ENCODE assay signal across 8 cellular contexts in the genomic region with DNA sequence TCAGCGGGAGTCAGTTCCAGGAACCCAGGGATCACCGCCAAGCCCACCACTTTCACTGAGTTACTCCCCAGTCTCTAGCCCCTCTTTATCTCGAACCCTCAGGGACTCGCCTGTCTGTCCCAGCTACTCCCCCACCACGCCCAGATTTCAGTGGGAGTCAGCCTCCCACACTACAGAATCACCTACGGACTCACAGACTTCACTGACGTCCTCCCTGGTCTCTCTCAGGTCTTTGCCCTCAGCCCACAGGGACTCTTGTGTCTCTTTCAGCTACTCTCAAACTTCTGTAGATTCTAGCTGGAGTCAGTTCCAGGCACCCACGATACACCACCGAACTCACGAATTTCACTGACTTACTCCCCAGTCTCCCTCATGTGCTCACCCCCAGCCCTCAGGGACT.
DNase-seq lines count a peak whose midpoint lies in the region; ATAC-seq and TF ChIP-seq lines count a peak whose summit lies in the region.
"Not testable (repeated sequence)": the region's sequence is repeated elsewhere in the genome, so short reads cannot be mapped to it uniquely, and the experiment has no call there.

No MANE protein-coding gene starts in this region.

- not testable (repeated sequence) for H2AFZ ChIP-seq in osteoblast (ENCODE audit: low read length)

- H3K4me3 ChIP-seq in GM12865 (ENCODE audit: low read depth, low read length); H7 (ENCODE audit: insufficient read depth, low read depth, low read length); osteoblast (ENCODE audit: insufficient read depth, low read length): not testable (repeated sequence)

- peaks cover 17% of the 10 kb centered on the region for H3K9me3 ChIP-seq in osteoblast (ENCODE audit: low read depth, low read length)

- intact Hi-C loops in Right ventricle myocardium inferior (cut with DNase I), result not testable (repeated sequence)

- H3K27ac ChIP-seq in osteoblast (ENCODE audit: low read depth, low read length), result not testable (repeated sequence)

- not testable (repeated sequence) for H4K20me1 ChIP-seq in osteoblast (ENCODE audit: insufficient read depth, low read length)

- not testable (repeated sequence) for H3K27me3 ChIP-seq in H7 (ENCODE audit: control insufficient read depth, insufficient read depth, low read length); osteoblast (ENCODE audit: insufficient read depth, low read length)

- not testable (repeated sequence) for H3K79me2 ChIP-seq in osteoblast (ENCODE audit: insufficient read depth, low read length)

- H3K36me3 ChIP-seq in H7 (replicated peaks; ENCODE audit: control insufficient read depth, insufficient read depth, low read length); osteoblast (ENCODE audit: insufficient read depth, low read length): not testable (repeated sequence)

- H3K4me2 ChIP-seq in osteoblast (ENCODE audit: insufficient read depth, low read length), result not testable (repeated sequence)

- H3K4me1 ChIP-seq in osteoblast (ENCODE audit: insufficient read depth, low read length), result not testable (repeated sequence)

- not testable (repeated sequence) for ATAC-seq in Right ventricle myocardium inferior

- peak; percentile 5 for DNase-seq in AG20443 (ENCODE audit: low spot score)
- DNase-seq in GM12865 (ENCODE audit: low read depth), result peak; percentile 2
- DNase-seq in H7, result peak; percentile 5
- peak; percentile 2 for DNase-seq in RPMI8226
- peak; percentile 4 for DNase-seq in dermis blood vessel endothelial cell
- DNase-seq in Right ventricle myocardium inferior (ENCODE audit: missing footprints), result peak; percentile 50
- DNase-seq in iPS-NIHi11 (ENCODE audit: low spot score), result peak; percentile 1
- DNase-seq in osteoblast (ENCODE audit: insufficient read length, low spot score, missing footprints), result peak; percentile 41

- TF ChIP-seq CTCF in GM12865 (IDR thresholded peaks at IDR 0.05; ENCODE audit: insufficient read depth, low read depth, low read length, missing control alignments); osteoblast (IDR thresholded peaks at IDR 0.05; ENCODE audit: extremely low read depth, low read depth, low read length): not testable (repeated sequence)
